13 cellular contexts compared by ENCODE assay signal in genomic region chr2:32721376-32721775, GRCh38.
DNase-seq lines count a peak whose midpoint lies in the region; ATAC-seq and TF ChIP-seq lines count a peak whose summit lies in the region.
"Had no signal": no experiment of that assay in that cellular context is flagged by ENCODE, and none has a peak within 500 bp of the region (broad histone marks: within the 10 kb centered on the region; RNA-seq: fewer than 3 reads in every experiment).

No MANE protein-coding gene starts in this region.

- intact Hi-C loops in heart right ventricle (cut with DNase I), result no loop called here
- intact Hi-C loops in left ventricle myocardium superior (cut with micrococcal nuclease), result no loop called here
- intact Hi-C loops in ascending aorta (cut with DNase I), result no loop called here

- DNase-seq in heart right ventricle (no peak), left ventricle myocardium superior (no peak), OCI-M1 (lab: John Stamatoyannopoulos, UW) (peak; percentile 30), ascending aorta (ENCODE audit: low spot score in 2 of 2) (no peak), mesendoderm (peak; percentile 16)
- DNase-seq: Calu3; CD8-positive, alpha-beta T cell; DMS79 treated with DMSO at 0.1 percent for 48 hours; GF-D8; HCEC 1CT had no signal

- no peak overlapping the region for H3K23ac ChIP-seq in mesendoderm (ENCODE audit: low read length)

- H3K4me3 ChIP-seq in heart right ventricle (no peak overlapping the region), ascending aorta (no peak overlapping the region), mesendoderm (ENCODE audit: low read length) (no peak overlapping the region)
- H3K4me3 ChIP-seq: BLaER1 treated with 17β-estradiol and CSF1 and Interleukin-3, amounts not matched to agents 10 nM and 100 nM; GM23338 had no signal

- no peak overlapping the region for H2BK5ac ChIP-seq in mesendoderm (ENCODE audit: low read length)

- no peak overlapping the region for H3K4me2 ChIP-seq in mesendoderm (ENCODE audit: low read length)
- H3K4me2 ChIP-seq: BLaER1 treated with 17β-estradiol and CSF1 and Interleukin-3, amounts not matched to agents 10 nM and 100 nM; GM23338 had no signal

- H2BK120ac ChIP-seq in mesendoderm (ENCODE audit: low read depth, low read length), result no peak overlapping the region

- H4K8ac ChIP-seq in mesendoderm (ENCODE audit: low read depth, low read length), result no peak overlapping the region

- no peaks in the 10 kb centered on the region for H3K79me1 ChIP-seq in mesendoderm (ENCODE audit: low read length)

- no peak overlapping the region for H2BK15ac ChIP-seq in mesendoderm (replicated peaks; ENCODE audit: low read depth)

- H3K9ac ChIP-seq in mesendoderm (ENCODE audit: low read length), result no peak overlapping the region
- H3K9ac ChIP-seq: BLaER1 treated with 17β-estradiol and CSF1 and Interleukin-3, amounts not matched to agents 10 nM and 100 nM had no signal

- no peaks in the 10 kb centered on the region for H3K79me2 ChIP-seq in mesendoderm (ENCODE audit: control insufficient read depth, insufficient read depth, low read length)

- H3K27ac ChIP-seq in heart right ventricle (peak overlapping the region in 9 of 10 donors; percentile 30 to 90 (median 76)), ascending aorta (peak overlapping the region; percentile 78 to 82), mesendoderm (ENCODE audit: low read depth, low read length) (no peak overlapping the region)
- H3K27ac ChIP-seq: BLaER1 treated with 17β-estradiol and CSF1 and Interleukin-3, amounts not matched to agents 10 nM and 100 nM had no signal

- H3K4me1 ChIP-seq in heart right ventricle (peaks cover 0 to 41% (median 30%) of the 10 kb centered on the region in 9 donors), ascending aorta (peaks cover 14 to 28% of the 10 kb centered on the region in 2 donors), mesendoderm (ENCODE audit: control insufficient read depth, low read depth, low read length) (no peaks in the 10 kb centered on the region)
- H3K4me1 ChIP-seq: BLaER1 treated with 17β-estradiol and CSF1 and Interleukin-3, amounts not matched to agents 10 nM and 100 nM had no signal

- TF ChIP-seq CTCF in heart right ventricle (IDR thresholded peaks at IDR 0.05) (no peak), ascending aorta (IDR thresholded peaks at IDR 0.05) (no peak)

- no peak overlapping the region for H3K4ac ChIP-seq in mesendoderm (ENCODE audit: low read depth, low read length)

- H2AK5ac ChIP-seq in mesendoderm (ENCODE audit: low read length), result no peak overlapping the region

- WGBS in heart right ventricle, 2 donors, result 48 to 70% methylated on average over 1 of the region's 1 CpG
- WGBS in mesendoderm (ENCODE audit: extremely low coverage, insufficient coverage, low lambda C conversion rate), result no CpG with 5 or more reads among the region's 1 CpG

- H4K5ac ChIP-seq in mesendoderm (ENCODE audit: low read length), result no peak overlapping the region

- peak in 1 of 8 donors; percentile 13 for ATAC-seq in heart right ventricle
- ATAC-seq in left ventricle myocardium superior, result no peak
- ATAC-seq in HG03139 (IDR thresholded peaks at IDR 0.05; ENCODE audit: unreplicated experiment), result no peak
- ATAC-seq: CD8-positive, alpha-beta T cell; GM23338 had no signal

- H3K36me3 ChIP-seq in heart right ventricle (peaks cover 0 to 10% (median 0%) of the 10 kb centered on the region in 9 donors), ascending aorta (peaks cover 0 to 5% of the 10 kb centered on the region in 2 donors), mesendoderm (ENCODE audit: control insufficient read depth, insufficient read depth, low read length) (no peaks in the 10 kb centered on the region)

- H3K9me3 ChIP-seq in heart right ventricle (no peaks in the 10 kb centered on the region), ascending aorta (no peaks in the 10 kb centered on the region)

- H3K27me3 ChIP-seq in heart right ventricle, result no peaks in the 10 kb centered on the region
- H3K27me3 ChIP-seq in ascending aorta, result no peaks in the 10 kb centered on the region
- H3K27me3 ChIP-seq in mesendoderm (ENCODE audit: insufficient read depth, low read length, poor library complexity), result no peaks in the 10 kb centered on the region
- H3K27me3 ChIP-seq: BLaER1 treated with 17β-estradiol and CSF1 and Interleukin-3, amounts not matched to agents 10 nM and 100 nM had no signal

- no peak overlapping the region for H3K18ac ChIP-seq in mesendoderm (ENCODE audit: low read length)

- H3K56ac ChIP-seq in mesendoderm (ENCODE audit: low read length), result no peak overlapping the region

Comparison
In these comparisons a context has a peak if more than half of its experiments do, and no peak if none do; other contexts are left out.
1. DNase-seq: peak in OCI-M1 (single experiment) and mesendoderm (single experiment); none in heart right ventricle (0 of 2), left ventricle myocardium superior (single experiment) and ascending aorta (0 of 2).